In genomic region chr2:223549215-223549614, GRCh38 we compare ENCODE assay signal across 1 cellular context.
A peak's percentile ranks its signal among the peaks of the same experiment; 100 is the strongest.
TF ChIP-seq lines count a peak whose summit lies in the region.

No MANE protein-coding gene starts in this region.

TF ChIP-seq in endothelial cell of umbilical vein, 7 proteins besides CTCF, POLR2A, EP300 and RAD21 (continued from another document):
- no peak for TF ChIP-seq MAX (IDR thresholded peaks at IDR 0.05; ENCODE audit: insufficient read depth, insufficient read length)
- peak; percentile 98 for TF ChIP-seq GATA2 (IDR thresholded peaks at IDR 0.05; ENCODE audit: insufficient read depth, insufficient read length, low read depth, low read length)
- TF ChIP-seq JUN (IDR thresholded peaks at IDR 0.05; ENCODE audit: borderline replicate concordance, insufficient read depth, insufficient read length, low read depth) = peak; percentile 95
